Comparison of ENCODE assay signal across 12 cellular contexts in genomic region chr13:49569993-49570689, GRCh38. TPM values are rescaled to one million over a fixed set of nuclear protein-coding genes. Genes with fewer than 3 reads are reported as not detected.
A peak's percentile ranks its signal among the peaks of the same experiment; 100 is the strongest.
DNase-seq lines count a peak whose midpoint lies in the region; ATAC-seq, FAIRE-seq and TF ChIP-seq lines count a peak whose summit lies in the region.
"Had no signal": no experiment of that assay in that cellular context is flagged by ENCODE, and none has a peak within 500 bp of the region (broad histone marks: within the 10 kb centered on the region; RNA-seq: fewer than 3 reads in every experiment).

No MANE protein-coding gene starts in this region.

- no peak overlapping the region for H2AFZ ChIP-seq in DND-41 (ENCODE audit: low read depth, low read length)

- H3K36me3 ChIP-seq in DND-41 (ENCODE audit: insufficient read depth, low read length): peaks cover 19% of the 10 kb centered on the region; the same call in 1 of the 2 replicates

- peaks cover 23% of the 10 kb centered on the region for H3K4me1 Mint-ChIP-seq in T-helper 17 cell

- peaks cover 8% of the 10 kb centered on the region; the same call in 1 of the 2 replicates for H3K79me2 ChIP-seq in DND-41 (ENCODE audit: insufficient read depth, low read length)

- H3K4me1 ChIP-seq in DND-41 (ENCODE audit: insufficient read depth, low read length): peaks cover 11% of the 10 kb centered on the region; the same call in 1 of the 2 replicates

- no peak overlapping the region for H3K4me2 ChIP-seq in DND-41 (ENCODE audit: insufficient read depth, low read length)

- peaks cover 3% of the 10 kb centered on the region; the same call in 1 of the 2 replicates for H4K20me1 ChIP-seq in DND-41 (ENCODE audit: insufficient read depth, low read length)

- H3K27me3 Mint-ChIP-seq in T-helper 17 cell: no peaks in the 10 kb centered on the region

- no peak for TF ChIP-seq CTCF in DND-41 (IDR thresholded peaks at IDR 0.05; ENCODE audit: borderline replicate concordance, extremely low read depth, low read length, poor library complexity, severe bottlenecking)
- TF ChIP-seq CTCF in D721Med (IDR thresholded peaks at IDR 0.05; ENCODE audit: insufficient read depth, missing control alignments): no peak

- H3K9ac ChIP-seq in DND-41 (ENCODE audit: low read depth, low read length): no peak overlapping the region

- peak; percentile 17; the same call in 1 of the 3 replicates for ATAC-seq in DND-41 (ENCODE audit: insufficient read depth, low read depth)
- ATAC-seq in GM19023 (IDR thresholded peaks at IDR 0.05; ENCODE audit: unreplicated experiment): peak; percentile 61
- ATAC-seq in T-helper 17 cell: peak; percentile 82
- no peak for ATAC-seq in GM18861 (IDR thresholded peaks at IDR 0.05; ENCODE audit: unreplicated experiment)
- no peak for ATAC-seq in left lobe of liver

- no peak for FAIRE-seq in RCC 7860 (lab: Jason Lieb, UNC)
- FAIRE-seq in D721Med (lab: Jason Lieb, UNC): no peak

- peak overlapping the region; percentile 89 for H3K27ac Mint-ChIP-seq in T-helper 17 cell

- no peak overlapping the region for H3K4me3 Mint-ChIP-seq in T-helper 17 cell

- no peak overlapping the region for H3K27ac ChIP-seq in DND-41 (ENCODE audit: low read length)
- H3K27ac ChIP-seq in epithelial cell of prostate: peak overlapping the region; percentile 56

- no peak overlapping the region for H3K4me3 ChIP-seq in DND-41 (ENCODE audit: low read depth in 1 of 2, low read length in 2 of 2)

- DNase-seq in DND-41: no peak
- DNase-seq in T-helper 17 cell: no peak
- peak; percentile 67 for DNase-seq in epithelial cell of prostate (ENCODE audit: low read depth, low spot score)
- DNase-seq in RCC 7860 (ENCODE audit: low spot score): no peak
- no peak for DNase-seq in D721Med (ENCODE audit: insufficient read length, low spot score)
- no peak for DNase-seq in left lobe of liver (ENCODE audit: low spot score)
- DNase-seq: amygdala, IMR-90, NCI-H2171, SHP77 treated with DMSO at 0.1 percent for 48 hours had no signal

- no peaks in the 10 kb centered on the region for H3K27me3 ChIP-seq in DND-41 (ENCODE audit: insufficient read depth, low read length, poor library complexity)

- H3K9me3 ChIP-seq in DND-41 (ENCODE audit: insufficient read depth, low read length, severe bottlenecking) (no peaks in the 10 kb centered on the region), T-helper 17 cell (ENCODE audit: control insufficient read depth, low read length, poor library complexity, severe bottlenecking) (no peaks in the 10 kb centered on the region)

- peaks cover 2% of the 10 kb centered on the region for H3K36me3 Mint-ChIP-seq in T-helper 17 cell (ENCODE audit: low read depth)

RNA-seq across cellular contexts. Expression of gene RCBTB1, which starts 15.2 kb away (rescaled TPM):
- total RNA-seq in T-helper 17 cell (10 to 100 TPM; 20.2 to 23.0 TPM), left lobe of liver (7.2 TPM)

RNA-seq across cellular contexts. Expression of gene ARL11, which starts 58.2 kb away (rescaled TPM):
- total RNA-seq in T-helper 17 cell (under 1 TPM in 1 of 2 donors, not detected in 1; 0.22 TPM), left lobe of liver (0.23 TPM)
- total RNA-seq: IMR-90 had no signal

Comparison
In these comparisons a context has a peak if more than half of its experiments do, and no peak if none do; other contexts are left out.
1. ATAC-seq: peak in DND-41 (single experiment), GM19023 (single experiment) and T-helper 17 cell (single experiment); none in GM18861 (single experiment) and left lobe of liver (single experiment).